In the genomic region with DNA sequence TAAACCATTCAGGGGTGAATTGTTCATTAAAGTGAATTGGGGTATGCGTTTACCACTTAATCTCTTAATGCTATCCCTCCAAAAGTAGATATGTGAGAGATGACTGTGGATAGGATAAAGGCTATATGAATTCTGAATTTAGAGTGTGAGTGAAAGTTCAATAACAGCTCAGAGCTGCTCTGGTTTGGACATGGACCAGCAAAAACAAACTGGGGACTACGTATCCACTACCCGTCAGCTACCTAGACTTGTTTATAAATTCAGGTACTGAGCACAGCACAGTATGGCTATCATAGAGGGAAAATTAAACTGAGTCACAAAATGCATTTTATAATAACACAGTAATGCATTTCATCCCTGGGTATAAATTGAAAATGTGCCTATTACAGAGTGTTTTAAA, we compare ENCODE assay signal across 19 cellular contexts. TPM values are rescaled to one million over a fixed set of nuclear protein-coding genes. Genes with fewer than 3 reads are reported as not detected.
DNase-seq lines count a peak whose midpoint lies in the region; ATAC-seq and TF ChIP-seq lines count a peak whose summit lies in the region.
"Had no signal": no experiment of that assay in that cellular context is flagged by ENCODE, and none has a peak within 500 bp of the region (broad histone marks: within the 10 kb centered on the region; RNA-seq: fewer than 3 reads in every experiment).

No MANE protein-coding gene starts in this region.

- no peak for ATAC-seq in IMR-90 (ENCODE audit: low read depth)
- ATAC-seq: CD8-positive, alpha-beta T cell had no signal

- CTCF ChIA-PET in IMR-90 (lab: Yijun Ruan, JAX) = no interaction called here

- H2AK9ac ChIP-seq in IMR-90 (replicated peaks; ENCODE audit: low read depth, low read length, poor library complexity) = no peak overlapping the region

- no peak overlapping the region for H3K4me2 ChIP-seq in IMR-90 (ENCODE audit: low read depth, low read length)
- H3K4me2 ChIP-seq: BLaER1 had no signal

- H3K27me3 Mint-ChIP-seq in mesothelial cell of epicardium (ENCODE audit: low read depth) (no peaks in the 10 kb centered on the region), glutamatergic neuron (ENCODE audit: unreplicated experiment) (no peaks in the 10 kb centered on the region)

- no peak overlapping the region for H3K9ac ChIP-seq in IMR-90 (ENCODE audit: low read depth, low read length)
- H3K9ac ChIP-seq: BLaER1, GM23248 had no signal

- no peaks in the 10 kb centered on the region for H3K36me3 ChIP-seq in IMR-90 (ENCODE audit: control insufficient read depth, insufficient read depth, low read length)
- H3K36me3 ChIP-seq in testis (ENCODE audit: low read depth, missing control alignments) = no peaks in the 10 kb centered on the region
- H3K36me3 ChIP-seq: BLaER1 had no signal

- H2BK120ac ChIP-seq in IMR-90 (ENCODE audit: low read depth, low read length) = no peak overlapping the region

- in situ Hi-C loops in IMR-90 (cut with MboI; ENCODE audit: low sequenced_read_pairs) = no loop called here

- no peak overlapping the region for H2BK5ac ChIP-seq in IMR-90 (ENCODE audit: low read depth, low read length, poor library complexity, severe bottlenecking)

- H3K4ac ChIP-seq in IMR-90 (ENCODE audit: low read depth, low read length) = no peak overlapping the region

- H3K9me3 ChIP-seq in IMR-90 (ENCODE audit: control insufficient read depth, insufficient read depth, low read length) (no peaks in the 10 kb centered on the region), testis (no peaks in the 10 kb centered on the region)
- H3K9me3 ChIP-seq: BLaER1, Caco-2 had no signal

- H4K20me1 ChIP-seq in IMR-90 (ENCODE audit: insufficient read depth, low read length) = no peaks in the 10 kb centered on the region
- H4K20me1 ChIP-seq: BLaER1 had no signal

- no peak for TF ChIP-seq RAD21 in IMR-90 (IDR thresholded peaks at IDR 0.05; ENCODE audit: low read length)

- H2AK5ac ChIP-seq in IMR-90 (ENCODE audit: low read depth, low read length) = no peak overlapping the region

- no peak overlapping the region for H4K5ac ChIP-seq in IMR-90 (ENCODE audit: low read depth, low read length)

- peaks cover 14% of the 10 kb centered on the region for H3K4me1 ChIP-seq in IMR-90 (ENCODE audit: control insufficient read depth, insufficient read depth, low read length)
- H3K4me1 ChIP-seq in testis = no peaks in the 10 kb centered on the region
- H3K4me1 ChIP-seq: BLaER1, Caco-2 had no signal

- H2AFZ ChIP-seq in IMR-90 (replicated peaks; ENCODE audit: low read length, poor library complexity) = no peak overlapping the region
- H2AFZ ChIP-seq: GM23248 had no signal

- H3K4me3 ChIP-seq in IMR-90 (ENCODE audit: insufficient read depth, low read depth, low read length) (no peak overlapping the region), choroid plexus epithelial cell (ENCODE audit: low read depth, low read length) (no peak overlapping the region), testis (no peak overlapping the region)
- H3K4me3 ChIP-seq: BLaER1, GM23248 had no signal

- WGBS in IMR-90 (ENCODE audit: extremely low coverage in 2 of 2, insufficient read length in 1 of 2), 2 experiments = no CpG with 5 or more reads among the region's 3 CpGs
- 93% methylated on average over 3 of the region's 3 CpGs for WGBS in testis, 2 donors

- TF ChIP-seq POLR2A in IMR-90 (IDR thresholded peaks at IDR 0.05; ENCODE audit: low read depth, low read length) = no peak
- no peak for TF ChIP-seq POLR2A in testis (IDR thresholded peaks at IDR 0.05)

- no peak overlapping the region for H2BK20ac ChIP-seq in IMR-90 (ENCODE audit: low read depth, low read length)

- peaks cover 3% of the 10 kb centered on the region; the same call in 1 of the 2 replicates for H3K9me1 ChIP-seq in IMR-90 (ENCODE audit: insufficient read depth, low read length)

- intact Hi-C loops in IMR-90 (cut with micrococcal nuclease) (no loop called here), testis (cut with DNase I; ENCODE audit: low total_unique reads) (no loop called here)

- H3K36me3 Mint-ChIP-seq in mesothelial cell of epicardium (peaks cover 19% of the 10 kb centered on the region), glutamatergic neuron (ENCODE audit: unreplicated experiment) (no peaks in the 10 kb centered on the region)
- H3K36me3 Mint-ChIP-seq: CD4-positive, CD25-positive, alpha-beta regulatory T cell; CD8-positive, alpha-beta T cell had no signal

- H3K27me3 ChIP-seq in IMR-90 (ENCODE audit: control insufficient read depth, insufficient read depth, low read length) = no peaks in the 10 kb centered on the region
- H3K27me3 ChIP-seq in testis = no peaks in the 10 kb centered on the region
- H3K27me3 ChIP-seq: BLaER1 had no signal

- H3K9me3 Mint-ChIP-seq in mesothelial cell of epicardium (no peaks in the 10 kb centered on the region), glutamatergic neuron (ENCODE audit: unreplicated experiment) (no peaks in the 10 kb centered on the region)
- H3K9me3 Mint-ChIP-seq: CD4-positive, CD25-positive, alpha-beta regulatory T cell; CD8-positive, alpha-beta T cell had no signal

- no peak overlapping the region for H3K18ac ChIP-seq in IMR-90 (ENCODE audit: low read depth, low read length)

- H3K23ac ChIP-seq in IMR-90 (ENCODE audit: low read depth, low read length) = no peak overlapping the region

- no peak overlapping the region for H4K8ac ChIP-seq in IMR-90 (ENCODE audit: low read depth in 2 of 2, low read length in 2 of 2)

- POLR2A ChIA-PET in IMR-90 (lab: Charles Lee; ENCODE audit: unreplicated experiment) = no interaction called here

- TF ChIP-seq CTCF in IMR-90 (conservative IDR thresholded peaks at IDR 0.05; ENCODE audit: low read depth, low read length) = no peak
- no peak for TF ChIP-seq CTCF in choroid plexus epithelial cell (conservative IDR thresholded peaks at IDR 0.05; ENCODE audit: low read depth, low read length)
- TF ChIP-seq CTCF in mesothelial cell of epicardium (IDR thresholded peaks at IDR 0.05; ENCODE audit: unreplicated experiment) = no peak
- no peak for TF ChIP-seq CTCF in testis (IDR thresholded peaks at IDR 0.05)
- TF ChIP-seq CTCF in glutamatergic neuron (IDR thresholded peaks at IDR 0.05; ENCODE audit: partially characterized antibody, unreplicated experiment) = no peak

- dilution Hi-C loops in IMR-90 (cut with HindIII; ENCODE audit: low sequenced_read_pairs, unreplicated experiment) = no loop called here

- H3K56ac ChIP-seq in IMR-90 (ENCODE audit: extremely low read depth, insufficient read depth, low read length) = no peak overlapping the region

- H2BK15ac ChIP-seq in IMR-90 (ENCODE audit: low read depth, low read length) = no peak overlapping the region

- no peak overlapping the region for H4K91ac ChIP-seq in IMR-90 (ENCODE audit: insufficient read depth, low read depth, low read length)

- peaks cover 6 to 7% of the 10 kb centered on the region in 2 experiments; a peak in 1 of 4 replicates for H3K79me1 ChIP-seq in IMR-90 (ENCODE audit: low read depth in 1 of 2, low read length in 2 of 2)

- peaks cover 53% of the 10 kb centered on the region for H3K4me1 Mint-ChIP-seq in mesothelial cell of epicardium
- no peaks in the 10 kb centered on the region for H3K4me1 Mint-ChIP-seq in glutamatergic neuron (ENCODE audit: low read depth, unreplicated experiment)
- H3K4me1 Mint-ChIP-seq: B cell had no signal

- H3K27ac ChIP-seq in IMR-90 (ENCODE audit: insufficient read depth, low read length) (no peak overlapping the region), testis (no peak overlapping the region)
- H3K27ac ChIP-seq: 22Rv1, BLaER1, C4-2B, GM23248 had no signal

- H3K4me3 Mint-ChIP-seq in mesothelial cell of epicardium = no peak overlapping the region
- no peak overlapping the region for H3K4me3 Mint-ChIP-seq in glutamatergic neuron (ENCODE audit: unreplicated experiment)
- H3K4me3 Mint-ChIP-seq: B cell; CD4-positive, CD25-positive, alpha-beta regulatory T cell; CD8-positive, alpha-beta T cell had no signal

- peak; percentile 50 for DNase-seq in IMR-90
- peak; percentile 76 for DNase-seq in astrocyte of the hippocampus (ENCODE audit: low read depth, low spot score)
- DNase-seq in choroid plexus epithelial cell (ENCODE audit: low read depth) = peak; percentile 64
- no peak for DNase-seq in mesothelial cell of epicardium (ENCODE audit: low spot score in 2 of 2, unreplicated experiment in 2 of 2)
- no peak for DNase-seq in activated CD8-positive, alpha-beta memory T cell treated with anti-CD3 and anti-CD28 coated beads, Interleukin-2, amount 50 U/mL, for 4 hours
- DNase-seq in testis = no peak
- DNase-seq in glutamatergic neuron = no peak
- DNase-seq: Caco-2; CD4-positive, CD25-positive, alpha-beta regulatory T cell; CD8-positive, alpha-beta T cell; DMS153; DND-41; GM23248; H7; HCEC 1CT had no signal

- BruUV-seq in IMR-90 (replicated peaks; lab: Mats Ljungman, UMichigan) = no TSS peak

- H3K27ac Mint-ChIP-seq in mesothelial cell of epicardium = peak overlapping the region; percentile 11
- H3K27ac Mint-ChIP-seq in glutamatergic neuron (ENCODE audit: unreplicated experiment) = no peak overlapping the region
- H3K27ac Mint-ChIP-seq: B cell; CD4-positive, CD25-positive, alpha-beta regulatory T cell; CD8-positive, alpha-beta T cell had no signal

- H3K14ac ChIP-seq in IMR-90 (replicated peaks; ENCODE audit: low read depth, low read length) = no peak overlapping the region

TF ChIP-seq in IMR-90, 13 proteins besides CTCF, POLR2A, EP300 and RAD21:
- TF ChIP-seq MAZ (IDR thresholded peaks at IDR 0.05; ENCODE audit: borderline replicate concordance, low read depth, low read length) (no peak), RFX5 (IDR thresholded peaks at IDR 0.05; ENCODE audit: low read depth, low read length) (no peak), CHD1 (IDR thresholded peaks at IDR 0.05; ENCODE audit: low read depth, low read length) (no peak), RCOR1 (IDR thresholded peaks at IDR 0.05; ENCODE audit: insufficient replicate concordance, low read length) (no peak), NFE2L2 (IDR thresholded peaks at IDR 0.05; ENCODE audit: low read depth, low read length) (no peak), MXI1 (IDR thresholded peaks at IDR 0.05; ENCODE audit: borderline replicate concordance, low read depth, low read length) (no peak), BHLHE40 (IDR thresholded peaks at IDR 0.05; ENCODE audit: low read depth, low read length) (no peak), MAFK (IDR thresholded peaks at IDR 0.05; ENCODE audit: low read depth, low read length) (no peak)

RNA-seq across cellular contexts. Expression of gene HDDC2, which starts 44.4 kb away (rescaled TPM):
- 40.9 and 51.4 TPM in 2 replicates for total RNA-seq in IMR-90 (2012; rRNA removed)
- 61.5 and 68.6 TPM in 2 replicates for polyA plus RNA-seq in IMR-90 (2012; rRNA removed)
- polyA plus RNA-seq in IMR-90 (2012; cell fraction: cytosol; rRNA removed) = 50.9 and 52.6 TPM in 2 replicates
- 12.9 and 36.9 TPM in 2 replicates for polyA plus RNA-seq in IMR-90 (2012; cell fraction: nucleus; rRNA removed; ENCODE audit: low replicate concordance)
- total RNA-seq in mesothelial cell of epicardium = 102 to 111 TPM (median 103 TPM) in 3 replicates
- 10 to 100 TPM; 61.3 to 89.6 TPM for total RNA-seq in testis
- 112 TPM for polyA plus RNA-seq in testis (ENCODE audit: insufficient read depth, low read depth, low replicate concordance)
- 55.4 TPM for total RNA-seq in glutamatergic neuron (ENCODE audit: unreplicated experiment)

Comparison
In these comparisons a context has a peak if more than half of its experiments do, and no peak if none do; other contexts are left out.
1. DNase-seq: peak in IMR-90 (single experiment), astrocyte of the hippocampus (single experiment) and choroid plexus epithelial cell (single experiment); none in mesothelial cell of epicardium (0 of 2), activated CD8-positive, alpha-beta memory T cell treated with anti-CD3 and anti-CD28 coated beads, Interleukin-2, amount 50 U/mL, for 4 hours (single experiment), testis (single experiment) and glutamatergic neuron (single experiment).